In the genomic region with DNA sequence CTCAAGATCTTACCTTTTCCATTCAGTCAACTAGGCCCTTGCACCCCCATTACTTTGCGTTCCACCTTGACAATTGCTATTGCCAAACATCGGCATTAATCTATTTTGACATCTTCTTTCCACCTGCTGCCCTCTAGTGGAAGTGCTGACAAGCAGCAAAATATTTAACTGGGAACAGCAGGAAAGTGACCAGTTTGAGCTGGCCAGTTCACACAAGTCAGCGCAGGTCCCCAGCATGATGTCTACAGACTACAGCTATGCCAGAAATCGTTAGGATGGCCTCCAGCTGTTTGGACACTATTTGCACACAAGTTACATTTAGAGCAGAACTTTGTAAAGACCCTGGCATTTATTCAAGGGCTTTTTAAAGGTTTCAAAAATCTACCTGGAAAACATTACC, we compare ENCODE assay signal across 8 cellular contexts.
DNase-seq lines count a peak whose midpoint lies in the region; ATAC-seq and TF ChIP-seq lines count a peak whose summit lies in the region.

No MANE protein-coding gene starts in this region.

- peak; percentile 40 to 88 (median 79); a peak in 5 of 6 replicates for TF ChIP-seq CTCF in HCT116 (IDR thresholded peaks at IDR 0.05 in 2 of 3, conservative IDR thresholded peaks at IDR 0.05 in 1 of 3; ENCODE audit: borderline replicate concordance in 1 of 3, insufficient read depth in 1 of 3, low read depth in 2 of 3, low read length in 2 of 3)

- H3K9me3 Mint-ChIP-seq in activated naive CD8-positive, alpha-beta T cell treated with anti-CD3 and anti-CD28 coated beads, Interleukin-2, amount 10 ng/mL, durations not matched to agents 7 days and 5 days, result no peaks in the 10 kb centered on the region
- no peaks in the 10 kb centered on the region for H3K9me3 Mint-ChIP-seq in activated naive CD8-positive, alpha-beta T cell treated with anti-CD3 and anti-CD28 coated beads for 36 hours

- peak; percentile 61 for ATAC-seq in activated naive CD8-positive, alpha-beta T cell treated with anti-CD3 and anti-CD28 coated beads, Interleukin-2, amount 10 ng/mL, durations not matched to agents 7 days and 5 days (ENCODE audit: low read depth)
- ATAC-seq in HCT116, result peak; percentile 80
- ATAC-seq in GM21528 (IDR thresholded peaks at IDR 0.05; ENCODE audit: low FRiP score, unreplicated experiment), result no peak

- H2AFZ ChIP-seq in HCT116 (ENCODE audit: low read depth, low read length, poor library complexity, severe bottlenecking), result no peak overlapping the region

- H3K4me1 Mint-ChIP-seq in activated naive CD8-positive, alpha-beta T cell treated with anti-CD3 and anti-CD28 coated beads, Interleukin-2, amount 10 ng/mL, durations not matched to agents 7 days and 5 days, result peaks cover 2% of the 10 kb centered on the region
- H3K4me1 Mint-ChIP-seq in activated naive CD8-positive, alpha-beta T cell treated with anti-CD3 and anti-CD28 coated beads for 36 hours, result no peaks in the 10 kb centered on the region

- no peak overlapping the region for H3K27ac Mint-ChIP-seq in activated naive CD8-positive, alpha-beta T cell treated with anti-CD3 and anti-CD28 coated beads, Interleukin-2, amount 10 ng/mL, durations not matched to agents 7 days and 5 days
- H3K27ac Mint-ChIP-seq in activated naive CD8-positive, alpha-beta T cell treated with anti-CD3 and anti-CD28 coated beads for 36 hours, result no peak overlapping the region

- RAD21 ChIA-PET in HCT116 (lab: Charles Lee; ENCODE audit: low non-redundant PET in 1 of 2, low total read pairs in 2 of 2, uncharacterized antibody in 2 of 2, unreplicated experiment in 2 of 2), result no interaction called here

- peaks cover 17% of the 10 kb centered on the region; the same call in 1 of the 2 replicates for H3K27me3 ChIP-seq in HCT116 (ENCODE audit: insufficient read depth, low read length)

- H3K4me3 Mint-ChIP-seq in activated naive CD8-positive, alpha-beta T cell treated with anti-CD3 and anti-CD28 coated beads, Interleukin-2, amount 10 ng/mL, durations not matched to agents 7 days and 5 days, result no peak overlapping the region
- no peak overlapping the region for H3K4me3 Mint-ChIP-seq in activated naive CD8-positive, alpha-beta T cell treated with anti-CD3 and anti-CD28 coated beads for 36 hours

- no peaks in the 10 kb centered on the region for H4K20me1 ChIP-seq in HCT116 (ENCODE audit: insufficient read depth)

- H3K36me3 ChIP-seq in HCT116 (ENCODE audit: control insufficient read depth in 1 of 2, insufficient read depth in 2 of 2, low read length in 2 of 2), result no peaks in the 10 kb centered on the region

- H3K4me1 ChIP-seq in HCT116 (ENCODE audit: control insufficient read depth in 1 of 2, insufficient read depth in 2 of 2, low read length in 2 of 2), result no peaks in the 10 kb centered on the region

- H3K9ac ChIP-seq in HCT116 (ENCODE audit: low read length), result no peak overlapping the region

- TF ChIP-seq RAD21 in HCT116 (IDR thresholded peaks at IDR 0.05; ENCODE audit: low read depth), result peak; percentile 63

- H3K36me3 Mint-ChIP-seq in activated naive CD8-positive, alpha-beta T cell treated with anti-CD3 and anti-CD28 coated beads, Interleukin-2, amount 10 ng/mL, durations not matched to agents 7 days and 5 days, result no peaks in the 10 kb centered on the region
- H3K36me3 Mint-ChIP-seq in activated naive CD8-positive, alpha-beta T cell treated with anti-CD3 and anti-CD28 coated beads for 36 hours, result no peaks in the 10 kb centered on the region

- DNase-seq in activated naive CD8-positive, alpha-beta T cell treated with anti-CD3 and anti-CD28 coated beads, Interleukin-2, amount 10 ng/mL, durations not matched to agents 7 days and 5 days, result no peak
- DNase-seq in activated naive CD8-positive, alpha-beta T cell treated with anti-CD3 and anti-CD28 coated beads for 36 hours, result no peak
- peak; percentile 37 for DNase-seq in HCT116 (ENCODE audit: low read depth, low spot score)
- peak; percentile 9 for DNase-seq in NCI-H2107 treated with DMSO at 0.1 percent for 48 hours (lab: John Stamatoyannopoulos, UW; ENCODE audit: unreplicated experiment)
- peak; percentile 30 for DNase-seq in activated CD4-positive, alpha-beta T cell treated with anti-CD3 and anti-CD28 coated beads for 48 hours
- peak; percentile 42 for DNase-seq in foreskin melanocyte
- peak; percentile 11 for DNase-seq in non-pigmented ciliary epithelial cell (ENCODE audit: low read depth)

- H3K27ac ChIP-seq in HCT116 (ENCODE audit: low read depth, low read length), result no peak overlapping the region

- BruUV-seq in HCT116 (replicated peaks; lab: Mats Ljungman, UMichigan), result no TSS peak

- H3K4me3 ChIP-seq in HCT116 (replicated peaks in 1 of 2; ENCODE audit: low read depth in 1 of 2, low read length in 2 of 2), result no peak overlapping the region

- no peak overlapping the region for H3K4me2 ChIP-seq in HCT116 (ENCODE audit: low read length)

- intact Hi-C loops in HCT116 (cut with micrococcal nuclease), result loop anchor here (2.0 to 5.0 kb wide), 3 partner anchors 184 to 727 kb away; no protein-coding TSS in a partner anchor

- POLR2A ChIA-PET in activated naive CD8-positive, alpha-beta T cell treated with anti-CD3 and anti-CD28 coated beads, Interleukin-2, amount 10 ng/mL, durations not matched to agents 7 days and 5 days (lab: Charles Lee), result no interaction called here
- POLR2A ChIA-PET in HCT116 (lab: Charles Lee), result no interaction called here

- TF ChIP-seq POLR2A in HCT116 (IDR thresholded peaks at IDR 0.05; ENCODE audit: borderline replicate concordance, extremely low read depth, insufficient read depth, insufficient read length), result no peak

- no peaks in the 10 kb centered on the region for H3K9me2 ChIP-seq in HCT116 (ENCODE audit: insufficient read depth)

- no peaks in the 10 kb centered on the region for H3K79me2 ChIP-seq in HCT116 (ENCODE audit: insufficient read depth, low read length)

- CTCF ChIA-PET in HCT116 (lab: Charles Lee), result interaction anchor here (0.6 to 3.2 kb wide), 19 partner anchors 9 to 726 kb away, joined by 3 to 19 read pairs (median 5); no protein-coding TSS in a partner anchor

- no peaks in the 10 kb centered on the region for H3K9me3 ChIP-seq in HCT116 (ENCODE audit: control insufficient read depth in 1 of 2, insufficient read depth in 1 of 2, low read depth in 1 of 2, low read length in 2 of 2)

- peaks cover 22% of the 10 kb centered on the region for H3K27me3 Mint-ChIP-seq in activated naive CD8-positive, alpha-beta T cell treated with anti-CD3 and anti-CD28 coated beads, Interleukin-2, amount 10 ng/mL, durations not matched to agents 7 days and 5 days
- peaks cover 18% of the 10 kb centered on the region for H3K27me3 Mint-ChIP-seq in activated naive CD8-positive, alpha-beta T cell treated with anti-CD3 and anti-CD28 coated beads for 36 hours

TF ChIP-seq in HCT116, 20 proteins besides CTCF, POLR2A, EP300 and RAD21:
- TF ChIP-seq EZH2phosphoT487 (IDR thresholded peaks at IDR 0.05; ENCODE audit: borderline replicate concordance) (no peak), CEBPB (IDR thresholded peaks at IDR 0.05; ENCODE audit: low read depth) (peak; percentile 42; the same call in 1 of the 2 replicates)

Comparison
In these comparisons a context has a peak if more than half of its experiments do, and no peak if none do; other contexts are left out.
1. DNase-seq: peak in HCT116 (single experiment), NCI-H2107 treated with DMSO at 0.1 percent for 48 hours (single experiment), activated CD4-positive, alpha-beta T cell treated with anti-CD3 and anti-CD28 coated beads for 48 hours (single experiment), foreskin melanocyte (single experiment) and non-pigmented ciliary epithelial cell (single experiment); none in activated naive CD8-positive, alpha-beta T cell treated with anti-CD3 and anti-CD28 coated beads, Interleukin-2, amount 10 ng/mL, durations not matched to agents 7 days and 5 days (single experiment) and activated naive CD8-positive, alpha-beta T cell treated with anti-CD3 and anti-CD28 coated beads for 36 hours (single experiment).